2 cellular contexts compared by ENCODE assay signal in the genomic region with DNA sequence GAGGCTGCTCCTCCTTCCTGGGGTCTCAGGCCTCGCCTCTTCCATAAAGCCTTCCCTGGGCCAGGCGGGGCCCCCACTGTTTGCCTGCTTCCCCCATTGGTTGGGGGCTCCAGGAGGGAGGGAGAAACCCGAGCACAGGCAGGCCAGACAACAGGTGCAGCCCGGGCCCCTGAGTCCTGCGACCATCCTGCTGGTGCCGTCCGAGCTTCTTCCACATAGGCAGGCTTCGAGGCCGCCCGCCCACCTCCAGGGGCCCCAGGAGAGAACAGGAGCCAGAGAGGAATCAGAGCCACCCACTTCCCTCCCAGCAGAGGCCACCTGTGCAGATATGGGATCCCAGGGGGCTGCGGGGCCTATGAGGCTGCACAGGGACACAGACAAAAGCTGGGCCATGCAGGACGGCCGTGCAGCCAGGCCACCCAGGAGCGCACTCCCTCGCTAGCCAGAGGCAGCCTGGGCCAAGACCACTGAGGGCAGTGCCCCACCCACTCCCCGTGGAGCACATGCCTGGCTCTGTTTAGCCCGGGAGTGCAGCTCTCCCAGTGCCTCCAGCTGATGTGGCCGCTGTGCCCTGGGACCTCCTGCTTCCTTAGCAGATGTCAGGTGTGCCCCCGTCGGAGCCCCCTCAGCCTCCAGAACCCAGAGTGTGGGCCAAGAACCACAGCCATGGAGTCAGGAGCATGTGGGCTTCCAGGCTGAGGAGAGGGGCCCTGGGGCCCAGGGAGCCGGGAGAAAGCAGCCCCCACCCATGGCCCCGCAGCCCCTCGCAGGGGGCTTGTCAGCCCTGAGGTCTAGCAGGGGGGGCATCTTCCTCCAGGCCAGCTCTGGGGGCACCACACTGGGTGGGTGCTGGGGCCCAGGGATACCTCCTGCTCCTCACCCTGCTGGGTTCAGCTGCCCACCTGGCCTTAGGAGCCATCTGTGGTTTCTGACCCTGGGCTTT.
TF ChIP-seq lines count a peak whose summit lies in the region.

No MANE protein-coding gene starts in this region.

TF ChIP-seq in WTC11, 78 proteins besides CTCF, POLR2A, EP300 and RAD21:
- TF ChIP-seq SP1 (CRISPR knock-in tag; conservative IDR thresholded peaks at IDR 0.05) (no peak), IRF2 (CRISPR knock-in tag; IDR thresholded peaks at IDR 0.05; ENCODE audit: borderline replicate concordance, low read depth) (no peak), GABPB1 (CRISPR knock-in tag; IDR thresholded peaks at IDR 0.05) (no peak)
- TF ChIP-seq, protein P1, sequence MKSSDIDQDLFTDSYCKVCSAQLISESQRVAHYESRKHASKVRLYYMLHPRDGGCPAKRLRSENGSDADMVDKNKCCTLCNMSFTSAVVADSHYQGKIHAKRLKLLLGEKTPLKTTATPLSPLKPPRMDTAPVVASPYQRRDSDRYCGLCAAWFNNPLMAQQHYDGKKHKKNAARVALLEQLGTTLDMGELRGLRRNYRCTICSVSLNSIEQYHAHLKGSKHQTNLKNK (CRISPR knock-in tag; IDR thresholded peaks at IDR 0.05): no peak
TF ChIP-seq in WTC11: peak in this region for 0.

TF ChIP-seq in HepG2, 621 proteins besides CTCF, POLR2A, EP300 and RAD21:
- TF ChIP-seq, protein P2, sequence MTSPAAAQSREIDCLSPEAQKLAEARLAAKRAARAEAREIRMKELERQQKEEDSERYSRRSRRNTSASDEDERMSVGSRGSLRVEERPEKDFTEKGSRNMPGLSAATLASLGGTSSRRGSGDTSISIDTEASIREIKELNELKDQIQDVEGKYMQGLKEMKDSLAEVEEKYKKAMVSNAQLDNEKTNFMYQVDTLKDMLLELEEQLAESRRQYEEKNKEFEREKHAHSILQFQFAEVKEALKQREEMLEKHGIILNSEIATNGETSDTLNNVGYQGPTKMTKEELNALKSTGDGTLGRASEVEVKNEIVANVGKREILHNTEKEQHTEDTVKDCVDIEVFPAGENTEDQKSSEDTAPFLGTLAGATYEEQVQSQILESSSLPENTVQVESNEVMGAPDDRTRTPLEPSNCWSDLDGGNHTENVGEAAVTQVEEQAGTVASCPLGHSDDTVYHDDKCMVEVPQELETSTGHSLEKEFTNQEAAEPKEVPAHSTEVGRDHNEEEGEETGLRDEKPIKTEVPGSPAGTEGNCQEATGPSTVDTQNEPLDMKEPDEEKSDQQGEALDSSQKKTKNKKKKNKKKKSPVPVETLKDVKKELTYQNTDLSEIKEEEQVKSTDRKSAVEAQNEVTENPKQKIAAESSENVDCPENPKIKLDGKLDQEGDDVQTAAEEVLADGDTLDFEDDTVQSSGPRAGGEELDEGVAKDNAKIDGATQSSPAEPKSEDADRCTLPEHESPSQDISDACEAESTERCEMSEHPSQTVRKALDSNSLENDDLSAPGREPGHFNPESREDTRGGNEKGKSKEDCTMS (CRISPR knock-in tag; conservative IDR thresholded peaks at IDR 0.05): no peak
- TF ChIP-seq KAT7 (CRISPR knock-in tag; IDR thresholded peaks at IDR 0.05; ENCODE audit: borderline replicate concordance) (no peak), ZNF326 (CRISPR knock-in tag; IDR thresholded peaks at IDR 0.05; ENCODE audit: borderline replicate concordance) (no peak), FOXA3 (CRISPR knock-in tag; IDR thresholded peaks at IDR 0.05) (no peak), ZNF253 (CRISPR knock-in tag; IDR thresholded peaks at IDR 0.05; ENCODE audit: borderline replicate concordance) (no peak), ZNF549 (CRISPR knock-in tag; IDR thresholded peaks at IDR 0.05) (no peak), CC2D1A (CRISPR knock-in tag; IDR thresholded peaks at IDR 0.05) (no peak), ZNF660 (CRISPR knock-in tag; IDR thresholded peaks at IDR 0.05; ENCODE audit: borderline replicate concordance, low read depth) (no peak), ZNF124 (CRISPR knock-in tag; IDR thresholded peaks at IDR 0.05) (no peak), ZC3H13 (CRISPR knock-in tag; IDR thresholded peaks at IDR 0.05) (no peak), SETDB1 (CRISPR knock-in tag; IDR thresholded peaks at IDR 0.05; ENCODE audit: borderline replicate concordance) (no peak), RFX5 (IDR thresholded peaks at IDR 0.05; ENCODE audit: low read depth, low read length) (no peak)
- TF ChIP-seq, protein P3, sequence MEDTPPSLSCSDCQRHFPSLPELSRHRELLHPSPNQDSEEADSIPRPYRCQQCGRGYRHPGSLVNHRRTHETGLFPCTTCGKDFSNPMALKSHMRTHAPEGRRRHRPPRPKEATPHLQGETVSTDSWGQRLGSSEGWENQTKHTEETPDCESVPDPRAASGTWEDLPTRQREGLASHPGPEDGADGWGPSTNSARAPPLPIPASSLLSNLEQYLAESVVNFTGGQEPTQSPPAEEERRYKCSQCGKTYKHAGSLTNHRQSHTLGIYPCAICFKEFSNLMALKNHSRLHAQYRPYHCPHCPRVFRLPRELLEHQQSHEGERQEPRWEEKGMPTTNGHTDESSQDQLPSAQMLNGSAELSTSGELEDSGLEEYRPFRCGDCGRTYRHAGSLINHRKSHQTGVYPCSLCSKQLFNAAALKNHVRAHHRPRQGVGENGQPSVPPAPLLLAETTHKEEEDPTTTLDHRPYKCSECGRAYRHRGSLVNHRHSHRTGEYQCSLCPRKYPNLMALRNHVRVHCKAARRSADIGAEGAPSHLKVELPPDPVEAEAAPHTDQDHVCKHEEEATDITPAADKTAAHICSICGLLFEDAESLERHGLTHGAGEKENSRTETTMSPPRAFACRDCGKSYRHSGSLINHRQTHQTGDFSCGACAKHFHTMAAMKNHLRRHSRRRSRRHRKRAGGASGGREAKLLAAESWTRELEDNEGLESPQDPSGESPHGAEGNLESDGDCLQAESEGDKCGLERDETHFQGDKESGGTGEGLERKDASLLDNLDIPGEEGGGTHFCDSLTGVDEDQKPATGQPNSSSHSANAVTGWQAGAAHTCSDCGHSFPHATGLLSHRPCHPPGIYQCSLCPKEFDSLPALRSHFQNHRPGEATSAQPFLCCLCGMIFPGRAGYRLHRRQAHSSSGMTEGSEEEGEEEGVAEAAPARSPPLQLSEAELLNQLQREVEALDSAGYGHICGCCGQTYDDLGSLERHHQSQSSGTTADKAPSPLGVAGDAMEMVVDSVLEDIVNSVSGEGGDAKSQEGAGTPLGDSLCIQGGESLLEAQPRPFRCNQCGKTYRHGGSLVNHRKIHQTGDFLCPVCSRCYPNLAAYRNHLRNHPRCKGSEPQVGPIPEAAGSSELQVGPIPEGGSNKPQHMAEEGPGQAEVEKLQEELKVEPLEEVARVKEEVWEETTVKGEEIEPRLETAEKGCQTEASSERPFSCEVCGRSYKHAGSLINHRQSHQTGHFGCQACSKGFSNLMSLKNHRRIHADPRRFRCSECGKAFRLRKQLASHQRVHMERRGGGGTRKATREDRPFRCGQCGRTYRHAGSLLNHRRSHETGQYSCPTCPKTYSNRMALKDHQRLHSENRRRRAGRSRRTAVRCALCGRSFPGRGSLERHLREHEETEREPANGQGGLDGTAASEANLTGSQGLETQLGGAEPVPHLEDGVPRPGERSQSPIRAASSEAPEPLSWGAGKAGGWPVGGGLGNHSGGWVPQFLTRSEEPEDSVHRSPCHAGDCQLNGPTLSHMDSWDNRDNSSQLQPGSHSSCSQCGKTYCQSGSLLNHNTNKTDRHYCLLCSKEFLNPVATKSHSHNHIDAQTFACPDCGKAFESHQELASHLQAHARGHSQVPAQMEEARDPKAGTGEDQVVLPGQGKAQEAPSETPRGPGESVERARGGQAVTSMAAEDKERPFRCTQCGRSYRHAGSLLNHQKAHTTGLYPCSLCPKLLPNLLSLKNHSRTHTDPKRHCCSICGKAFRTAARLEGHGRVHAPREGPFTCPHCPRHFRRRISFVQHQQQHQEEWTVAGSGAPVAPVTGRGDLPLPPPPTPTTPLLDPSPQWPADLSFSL (CRISPR knock-in tag; IDR thresholded peaks at IDR 0.05): no peak
- TF ChIP-seq, protein P4, sequence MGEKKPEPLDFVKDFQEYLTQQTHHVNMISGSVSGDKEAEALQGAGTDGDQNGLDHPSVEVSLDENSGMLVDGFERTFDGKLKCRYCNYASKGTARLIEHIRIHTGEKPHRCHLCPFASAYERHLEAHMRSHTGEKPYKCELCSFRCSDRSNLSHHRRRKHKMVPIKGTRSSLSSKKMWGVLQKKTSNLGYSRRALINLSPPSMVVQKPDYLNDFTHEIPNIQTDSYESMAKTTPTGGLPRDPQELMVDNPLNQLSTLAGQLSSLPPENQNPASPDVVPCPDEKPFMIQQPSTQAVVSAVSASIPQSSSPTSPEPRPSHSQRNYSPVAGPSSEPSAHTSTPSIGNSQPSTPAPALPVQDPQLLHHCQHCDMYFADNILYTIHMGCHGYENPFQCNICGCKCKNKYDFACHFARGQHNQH (CRISPR knock-in tag; IDR thresholded peaks at IDR 0.05): no peak
- TF ChIP-seq, protein P5, sequence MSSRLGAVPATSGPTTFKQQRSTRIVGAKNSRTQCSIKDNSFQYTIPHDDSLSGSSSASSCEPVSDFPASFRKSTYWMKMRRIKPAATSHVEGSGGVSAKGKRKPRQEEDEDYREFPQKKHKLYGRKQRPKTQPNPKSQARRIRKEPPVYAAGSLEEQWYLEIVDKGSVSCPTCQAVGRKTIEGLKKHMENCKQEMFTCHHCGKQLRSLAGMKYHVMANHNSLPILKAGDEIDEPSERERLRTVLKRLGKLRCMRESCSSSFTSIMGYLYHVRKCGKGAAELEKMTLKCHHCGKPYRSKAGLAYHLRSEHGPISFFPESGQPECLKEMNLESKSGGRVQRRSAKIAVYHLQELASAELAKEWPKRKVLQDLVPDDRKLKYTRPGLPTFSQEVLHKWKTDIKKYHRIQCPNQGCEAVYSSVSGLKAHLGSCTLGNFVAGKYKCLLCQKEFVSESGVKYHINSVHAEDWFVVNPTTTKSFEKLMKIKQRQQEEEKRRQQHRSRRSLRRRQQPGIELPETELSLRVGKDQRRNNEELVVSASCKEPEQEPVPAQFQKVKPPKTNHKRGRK (CRISPR knock-in tag; IDR thresholded peaks at IDR 0.05): no peak
